ENCODE assay signal across 16 cellular contexts in the genomic region with DNA sequence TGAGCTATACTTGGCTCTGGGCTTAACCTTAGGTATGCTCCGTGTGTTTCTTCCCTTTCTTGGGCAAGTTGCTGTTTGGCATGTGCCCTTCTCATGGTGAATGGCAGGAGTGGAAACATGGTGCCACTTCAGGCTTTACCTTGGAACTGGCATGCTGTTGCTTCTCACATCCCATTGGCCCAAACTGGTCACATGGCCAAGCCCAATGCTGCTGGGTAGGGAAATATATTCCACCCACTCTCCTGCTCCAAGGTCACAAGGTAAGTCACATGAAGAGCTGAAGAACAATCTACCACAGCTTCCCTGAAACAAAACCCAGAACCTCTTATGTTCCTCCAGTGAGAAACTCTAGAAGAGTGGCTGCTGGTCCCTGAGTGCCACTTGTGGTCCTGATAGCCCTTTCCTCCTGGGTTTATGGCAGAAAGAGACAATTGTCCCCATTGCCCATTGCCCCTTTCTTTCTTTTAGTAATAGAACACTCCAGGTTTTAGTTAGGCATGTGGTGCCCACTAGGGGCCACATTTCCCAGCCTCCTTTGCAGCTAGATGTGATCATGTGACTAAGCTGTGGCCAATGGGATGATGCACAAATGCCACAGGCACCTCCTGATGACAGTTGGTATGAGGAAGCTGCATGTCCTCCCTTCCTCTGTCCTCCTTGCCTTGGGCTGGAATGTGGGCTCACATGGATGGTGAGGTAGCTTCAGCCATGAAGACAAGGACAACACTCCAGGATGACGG.
"Had no signal": no experiment of that assay in that cellular context is flagged by ENCODE, and none has a peak within 500 bp of the region (broad histone marks: within the 10 kb centered on the region; RNA-seq: fewer than 3 reads in every experiment).

No MANE protein-coding gene starts in this region.

- H3K9me3 ChIP-seq: adrenal gland, left ventricle myocardium inferior had no signal

- ATAC-seq: natural killer cell; stimulated activated memory B cell treated with anti-CD40 and anti-IgM and Interleukin-4, amounts not matched to agents 10 μg/mL and 1 μg/mL and 100 μg/mL, for 72 hours had no signal

- H3K4me3 ChIP-seq: adrenal gland, left ventricle myocardium inferior had no signal

- FAIRE-seq: colon, kidney, urothelium cell line had no signal

- H3K4me1 ChIP-seq: adrenal gland had no signal

- H3K27me3 ChIP-seq: adrenal gland had no signal

- H3K27ac ChIP-seq: adrenal gland, left ventricle myocardium inferior had no signal

- H3K36me3 ChIP-seq: adrenal gland, left ventricle myocardium inferior had no signal

- DNase-seq: activated CD4-positive, alpha-beta T cell treated with anti-CD3 and anti-CD28 coated beads, Interleukin-2, amount 50 U/mL, for 1 hour; activated CD4-positive, CD25-positive, alpha-beta regulatory T cell; activated naive CD4-positive, alpha-beta T cell treated with anti-CD3 and anti-CD28 coated beads, Interleukin-2, amount 50 U/mL, for 16 hours; activated T-cell treated with anti-CD3 and anti-CD28 coated beads, Interleukin-2, amount 50 U/mL, for 24 hours; adrenal gland; erythroblast; hippocampal formation; kidney; left ventricle myocardium inferior; mesenchymal stem cell; natural killer cell; retina; stimulated activated CD4-positive, alpha-beta T cell treated with anti-CD3 and anti-CD28 coated beads, Interleukin-2, amount 100 ng/mL, for 48 hours had no signal
